ENCODE assay signal across 29 cellular contexts in genomic region chr15:34821907-34822306, GRCh38. TPM values are rescaled to one million over a fixed set of nuclear protein-coding genes. Genes with fewer than 3 reads are reported as not detected.
"Had no signal": no experiment of that assay in that cellular context is flagged by ENCODE, and none has a peak within 500 bp of the region (broad histone marks: within the 10 kb centered on the region; RNA-seq: fewer than 3 reads in every experiment).

No MANE protein-coding gene starts in this region.

- H3K27me3 ChIP-seq: breast epithelium, gastroesophageal sphincter, heart right ventricle, ovary, right lobe of liver, testis had no signal

- H3K27ac ChIP-seq: breast epithelium, coronary artery, epithelial cell of prostate, gastroesophageal sphincter, heart right ventricle, ovary, psoas muscle, right lobe of liver, skin epidermis, testis had no signal

- H3K4me1 ChIP-seq: breast epithelium, gastroesophageal sphincter, heart right ventricle, psoas muscle, right lobe of liver, testis had no signal

- H3K9me3 ChIP-seq: breast epithelium, gastroesophageal sphincter, heart right ventricle, ovary, psoas muscle, right lobe of liver, testis had no signal

- H3K36me3 Mint-ChIP-seq: activated naive CD8-positive, alpha-beta T cell treated with anti-CD3 and anti-CD28 coated beads for 36 hours; memory B cell; natural killer cell treated with Interleukin-12 subunit alpha and Interleukin-12 subunit beta and Interleukin-15 and Interleukin-18, amount 100 ng/mL, for 72 hours; stimulated activated naive B cell treated with anti-CD40 and anti-IgM and Interleukin-4, amounts not matched to agents 10 μg/mL and 1 μg/mL and 100 μg/mL, for 72 hours; type B pancreatic cell had no signal

- H3K36me3 ChIP-seq: breast epithelium, gastroesophageal sphincter, heart right ventricle, ovary, right lobe of liver had no signal

- H3K27ac Mint-ChIP-seq: activated B cell treated with CpG ODN at 0.5 μM for 24 hours; activated naive CD8-positive, alpha-beta T cell treated with anti-CD3 and anti-CD28 coated beads for 36 hours; activated T-helper 2 cell treated with anti-CD3 and anti-CD28 coated beads, Interferon-gamma antibody, Interleukin-2, Interleukin-4, amounts not matched to agents 10 μg/mL and 5 μg/mL and 100 μg/mL, durations not matched to agents 14 hours and 24 hours and 36 hours; memory B cell; natural killer cell treated with Interleukin-12 subunit alpha and Interleukin-12 subunit beta and Interleukin-15 and Interleukin-18, amount 100 ng/mL, for 72 hours; stimulated activated naive B cell treated with anti-CD40 and anti-IgM and Interleukin-4, amounts not matched to agents 10 μg/mL and 1 μg/mL and 100 μg/mL, for 72 hours; T-helper 1 cell treated with Interleukin-12 subunit alpha and Interleukin-12 subunit beta and Interleukin-4 antibody, amounts not matched to agents 30 μg/mL and 1 μg/mL, for 36 hours; type B pancreatic cell had no signal

- H3K4me3 Mint-ChIP-seq: activated B cell treated with CpG ODN at 0.5 μM for 24 hours; activated naive CD8-positive, alpha-beta T cell treated with anti-CD3 and anti-CD28 coated beads for 36 hours; activated T-cell treated with anti-CD3 and anti-CD28 coated beads, Interleukin-2, amount 50 U/mL, for 4 hours; central memory CD8-positive, alpha-beta T cell; memory B cell; natural killer cell treated with Interleukin-12 subunit alpha and Interleukin-12 subunit beta and Interleukin-15 and Interleukin-18, amount 100 ng/mL, for 72 hours; stimulated activated naive B cell treated with anti-CD40 and anti-IgM and Interleukin-4, amounts not matched to agents 10 μg/mL and 1 μg/mL and 100 μg/mL, for 72 hours; T-helper 1 cell treated with Interleukin-12 subunit alpha and Interleukin-12 subunit beta and Interleukin-4 antibody, amounts not matched to agents 30 μg/mL and 1 μg/mL, for 36 hours; type B pancreatic cell had no signal

- H3K9me3 Mint-ChIP-seq: activated B cell treated with CpG ODN at 0.5 μM for 24 hours; activated naive CD8-positive, alpha-beta T cell treated with anti-CD3 and anti-CD28 coated beads for 36 hours; activated T-cell treated with anti-CD3 and anti-CD28 coated beads, Interleukin-2, amount 50 U/mL, for 4 hours; activated T-helper 2 cell treated with anti-CD3 and anti-CD28 coated beads, Interferon-gamma antibody, Interleukin-2, Interleukin-4, amounts not matched to agents 10 μg/mL and 5 μg/mL and 100 μg/mL, durations not matched to agents 14 hours and 24 hours and 36 hours; central memory CD8-positive, alpha-beta T cell; memory B cell; natural killer cell treated with Interleukin-12 subunit alpha and Interleukin-12 subunit beta and Interleukin-15 and Interleukin-18, amount 100 ng/mL, for 72 hours; stimulated activated naive B cell treated with anti-CD40 and anti-IgM and Interleukin-4, amounts not matched to agents 10 μg/mL and 1 μg/mL and 100 μg/mL, for 72 hours; T-helper 1 cell treated with Interleukin-12 subunit alpha and Interleukin-12 subunit beta and Interleukin-4 antibody, amounts not matched to agents 30 μg/mL and 1 μg/mL, for 36 hours; type B pancreatic cell had no signal

- DNase-seq: activated B cell treated with CpG ODN at 0.5 μM for 24 hours; activated CD4-positive, alpha-beta T cell treated with anti-CD3 and anti-CD28 coated beads for 4 hours; activated CD4-positive, alpha-beta T cell treated with anti-CD3 and anti-CD28 coated beads, Interleukin-2, amount 50 U/mL, for 48 hours; activated CD8-positive, alpha-beta memory T cell treated with anti-CD3 and anti-CD28 coated beads, Interleukin-2, amount 50 U/mL, for 48 hours; activated naive CD4-positive, alpha-beta T cell; activated naive CD8-positive, alpha-beta T cell treated with anti-CD3 and anti-CD28 coated beads for 36 hours; activated T-cell treated with anti-CD3 and anti-CD28 coated beads, Interleukin-2, amount 50 U/mL, for 4 hours; heart right ventricle; islet precursor cell; left cardiac atrium; ovary; psoas muscle; right lobe of liver; stimulated activated CD4-positive, alpha-beta T cell treated with anti-CD3 and anti-CD28 coated beads, Interleukin-2, amount 100 ng/mL, for 24 hours; stimulated activated naive B cell treated with anti-CD40 and anti-IgM and Interleukin-4, amounts not matched to agents 10 μg/mL and 1 μg/mL and 100 μg/mL, for 72 hours; T1000; testis had no signal

- H3K4me1 Mint-ChIP-seq: activated B cell treated with CpG ODN at 0.5 μM for 24 hours; central memory CD8-positive, alpha-beta T cell; memory B cell; stimulated activated naive B cell treated with anti-CD40 and anti-IgM and Interleukin-4, amounts not matched to agents 10 μg/mL and 1 μg/mL and 100 μg/mL, for 72 hours had no signal

- H3K4me3 ChIP-seq: breast epithelium, coronary artery, gastroesophageal sphincter, heart right ventricle, ovary, psoas muscle, right lobe of liver, skin epidermis, testis had no signal

RNA-seq across cellular contexts. Expression of gene ACTC1, which starts 26.6 kb away (rescaled TPM):
- total RNA-seq: activated B cell treated with CpG ODN at 0.5 μM for 24 hours; activated CD8-positive, alpha-beta memory T cell treated with anti-CD3 and anti-CD28 coated beads for 36 hours; activated naive CD8-positive, alpha-beta T cell treated with anti-CD3 and anti-CD28 coated beads for 36 hours; activated T-cell treated with anti-CD3 and anti-CD28 coated beads, Interleukin-2, amount 50 U/mL, for 4 hours; activated T-helper 2 cell treated with anti-CD3 and anti-CD28 coated beads, Interferon-gamma antibody, Interleukin-2, Interleukin-4, amounts not matched to agents 10 μg/mL and 5 μg/mL and 100 μg/mL, durations not matched to agents 14 hours and 24 hours and 36 hours; natural killer cell treated with Interleukin-12 subunit alpha and Interleukin-12 subunit beta and Interleukin-15 and Interleukin-18, amount 100 ng/mL, for 72 hours had no signal
